1 cellular context compared by ENCODE assay signal in the genomic region with DNA sequence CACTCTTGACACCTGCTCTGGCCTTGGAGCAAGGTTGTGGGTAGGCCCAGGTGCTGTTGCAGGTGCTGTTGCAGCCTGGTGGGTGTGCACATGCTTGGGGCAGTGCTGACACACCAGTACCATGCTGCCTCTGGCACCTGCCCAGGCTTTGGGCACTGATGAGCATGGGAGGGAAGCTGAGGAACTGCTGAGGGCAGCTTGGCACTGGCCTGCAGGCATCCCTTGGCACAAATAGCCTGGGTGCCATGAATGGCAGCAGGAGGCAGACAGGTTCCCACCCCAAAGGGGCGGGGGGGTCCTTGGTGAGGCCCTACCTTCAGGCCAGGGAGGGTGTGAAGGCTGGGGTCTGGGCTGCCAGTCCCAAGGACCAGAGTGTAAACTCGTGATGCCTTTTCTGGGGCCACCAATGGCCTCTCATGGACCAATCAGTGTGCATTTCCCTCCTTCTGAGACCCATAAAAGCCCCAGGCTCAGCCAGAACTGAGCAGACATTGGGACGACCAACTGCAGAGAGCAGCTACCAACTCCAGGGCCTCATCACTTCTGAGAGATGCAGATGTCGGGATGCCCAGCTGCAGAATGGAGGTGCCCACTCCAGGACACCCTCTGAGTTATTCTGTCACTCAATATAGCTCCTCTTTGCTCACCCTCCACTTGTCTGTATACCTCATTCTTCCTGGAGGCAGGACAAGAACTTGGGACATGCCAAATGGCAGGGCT.
TF ChIP-seq lines count a peak whose summit lies in the region.

No MANE protein-coding gene starts in this region.

TF ChIP-seq in H1, 55 proteins besides CTCF, POLR2A, EP300 and RAD21 (continued from another document):
- TF ChIP-seq JUN (IDR thresholded peaks at IDR 0.05; ENCODE audit: low read depth, low read length) (no peak), GTF2F1 (IDR thresholded peaks at IDR 0.05; ENCODE audit: borderline replicate concordance, low read depth, low read length) (no peak), CREB1 (IDR thresholded peaks at IDR 0.05) (no peak), KDM4A (IDR thresholded peaks at IDR 0.05; ENCODE audit: low read depth, low read length, severe bottlenecking) (no peak)
TF ChIP-seq in H1: peak in this region for 0.
